Comparison of ENCODE assay signal across 1 cellular context in the genomic region with DNA sequence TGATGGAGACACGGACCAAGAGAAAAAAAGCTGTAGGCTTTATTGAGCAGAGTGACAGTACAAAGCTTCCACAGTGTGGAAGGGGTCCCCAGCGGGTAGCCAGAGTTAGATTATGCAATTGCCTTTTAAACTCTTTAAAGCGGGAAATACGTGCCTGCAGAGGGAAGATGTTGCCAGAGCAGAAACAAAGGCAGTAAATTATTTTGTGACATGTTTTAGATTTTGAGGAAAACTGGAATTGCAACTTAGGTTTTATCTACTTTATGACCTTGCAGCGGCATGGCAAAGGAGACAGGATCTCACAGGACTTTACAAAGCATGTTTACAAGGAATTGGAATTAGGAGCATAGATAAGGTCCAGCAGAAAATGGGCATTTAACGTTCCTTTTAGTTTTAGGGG.
TF ChIP-seq lines count a peak whose summit lies in the region.

No MANE protein-coding gene starts in this region.

TF ChIP-seq in HepG2, 621 proteins besides CTCF, POLR2A, EP300 and RAD21:
- 0 out of 2 replicates have a peak, but pooled peaks have one; percentile 25 for TF ChIP-seq CEBPG (CRISPR knock-in tag; IDR thresholded peaks at IDR 0.05)
- TF ChIP-seq, protein P1, sequence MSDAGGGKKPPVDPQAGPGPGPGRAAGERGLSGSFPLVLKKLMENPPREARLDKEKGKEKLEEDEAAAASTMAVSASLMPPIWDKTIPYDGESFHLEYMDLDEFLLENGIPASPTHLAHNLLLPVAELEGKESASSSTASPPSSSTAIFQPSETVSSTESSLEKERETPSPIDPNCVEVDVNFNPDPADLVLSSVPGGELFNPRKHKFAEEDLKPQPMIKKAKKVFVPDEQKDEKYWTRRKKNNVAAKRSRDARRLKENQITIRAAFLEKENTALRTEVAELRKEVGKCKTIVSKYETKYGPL (CRISPR knock-in tag; IDR thresholded peaks at IDR 0.05): 0 out of 2 replicates have a peak, but pooled peaks have one; percentile 23
